16 cellular contexts compared by ENCODE assay signal in genomic region chr12:121364657-121365265, GRCh38. TPM values are rescaled to one million over a fixed set of nuclear protein-coding genes. Genes with fewer than 3 reads are reported as not detected.
DNase-seq lines count a peak whose midpoint lies in the region; ATAC-seq and TF ChIP-seq lines count a peak whose summit lies in the region.
"Had no signal": no experiment of that assay in that cellular context is flagged by ENCODE, and none has a peak within 500 bp of the region (broad histone marks: within the 10 kb centered on the region; RNA-seq: fewer than 3 reads in every experiment).

No MANE protein-coding gene starts in this region.

- WGBS in mammary epithelial cell (ENCODE audit: low coverage, missing lambda C conversion rate): 25% methylated on average over 5 of the region's 6 CpGs

- H3K27ac Mint-ChIP-seq in CD8-positive, alpha-beta T cell: no peak overlapping the region
- H3K27ac Mint-ChIP-seq: activated CD4-positive, alpha-beta memory T cell treated with anti-CD3 and anti-CD28 coated beads, Interleukin-2, amount 10 ng/mL, durations not matched to agents 7 days and 5 days; activated T-helper 17 cell treated with anti-CD3 and anti-CD28 coated beads, Interleukin-2, amount 50 U/mL, for 72 hours had no signal

- no peak for TF ChIP-seq POLR2A in NB4 (IDR thresholded peaks at IDR 0.05; ENCODE audit: extremely low read depth, insufficient read length)

- H3K9me3 Mint-ChIP-seq in CD8-positive, alpha-beta T cell: no peaks in the 10 kb centered on the region
- H3K9me3 Mint-ChIP-seq: activated CD4-positive, alpha-beta memory T cell treated with anti-CD3 and anti-CD28 coated beads, Interleukin-2, amount 10 ng/mL, durations not matched to agents 7 days and 5 days; activated T-helper 17 cell treated with anti-CD3 and anti-CD28 coated beads, Interleukin-2, amount 50 U/mL, for 72 hours; naive B cell had no signal

- TF ChIP-seq CTCF in NB4 (IDR thresholded peaks at IDR 0.05; ENCODE audit: low read depth, low read length) (no peak), mammary epithelial cell (conservative IDR thresholded peaks at IDR 0.05 in 1 of 2, IDR thresholded peaks at IDR 0.05 in 1 of 2; ENCODE audit: extremely low read depth in 1 of 2, insufficient read depth in 1 of 2, low read depth in 1 of 2, low read length in 2 of 2) (no peak), osteoblast (IDR thresholded peaks at IDR 0.05; ENCODE audit: extremely low read depth, low read depth, low read length) (no peak)
- no peak for TF ChIP-seq CTCF in CD8-positive, alpha-beta T cell (IDR thresholded peaks at IDR 0.05)

- in situ Hi-C loops in mammary epithelial cell (cut with MboI; ENCODE audit: low sequenced_read_pairs in 2 of 2): no loop called here

- POLR2A ChIA-PET in CD8-positive, alpha-beta T cell (lab: Charles Lee): no interaction called here

- no peak overlapping the region for H3K4me3 Mint-ChIP-seq in CD8-positive, alpha-beta T cell
- H3K4me3 Mint-ChIP-seq: activated CD4-positive, alpha-beta memory T cell treated with anti-CD3 and anti-CD28 coated beads, Interleukin-2, amount 10 ng/mL, durations not matched to agents 7 days and 5 days; activated T-helper 17 cell treated with anti-CD3 and anti-CD28 coated beads, Interleukin-2, amount 50 U/mL, for 72 hours had no signal

- H3K79me2 ChIP-seq in mammary epithelial cell (ENCODE audit: insufficient read depth, low read length) (no peaks in the 10 kb centered on the region), osteoblast (ENCODE audit: insufficient read depth, low read length) (no peaks in the 10 kb centered on the region)

- no peaks in the 10 kb centered on the region for H3K4me1 Mint-ChIP-seq in CD8-positive, alpha-beta T cell (ENCODE audit: low read depth)

- H3K36me3 Mint-ChIP-seq in CD8-positive, alpha-beta T cell: no peaks in the 10 kb centered on the region
- H3K36me3 Mint-ChIP-seq: naive B cell had no signal

- H3K27ac ChIP-seq in mammary epithelial cell (ENCODE audit: insufficient read depth, low read depth, low read length) (peak overlapping the region; percentile 14), osteoblast (ENCODE audit: low read depth, low read length) (peak overlapping the region; percentile 70)
- H3K27ac ChIP-seq in CD8-positive, alpha-beta T cell (ENCODE audit: low read depth, low read length): no peak overlapping the region
- H3K27ac ChIP-seq: prostate gland, stomach had no signal

- no peaks in the 10 kb centered on the region for H4K20me1 ChIP-seq in mammary epithelial cell (ENCODE audit: insufficient read depth, low read length)
- H4K20me1 ChIP-seq in osteoblast (ENCODE audit: insufficient read depth, low read length): no peaks in the 10 kb centered on the region

- H3K4me1 ChIP-seq in mammary epithelial cell (ENCODE audit: insufficient read depth, low read length) (peaks cover 13% of the 10 kb centered on the region), osteoblast (ENCODE audit: insufficient read depth, low read length) (peaks cover 20% of the 10 kb centered on the region)
- H3K4me1 ChIP-seq in CD8-positive, alpha-beta T cell (ENCODE audit: insufficient read depth, low read length): no peaks in the 10 kb centered on the region
- H3K4me1 ChIP-seq: prostate gland, stomach had no signal

- no peaks in the 10 kb centered on the region for H3K9me3 ChIP-seq in mammary epithelial cell (replicated peaks; ENCODE audit: insufficient read depth, low read length)
- no peaks in the 10 kb centered on the region for H3K9me3 ChIP-seq in osteoblast (ENCODE audit: low read depth, low read length)
- H3K9me3 ChIP-seq in CD8-positive, alpha-beta T cell (ENCODE audit: low read length): no peaks in the 10 kb centered on the region
- H3K9me3 ChIP-seq: prostate gland, stomach had no signal

- H3K27me3 ChIP-seq in mammary epithelial cell (ENCODE audit: insufficient read depth, low read length) (no peaks in the 10 kb centered on the region), osteoblast (ENCODE audit: insufficient read depth, low read length) (no peaks in the 10 kb centered on the region)
- no peaks in the 10 kb centered on the region for H3K27me3 ChIP-seq in CD8-positive, alpha-beta T cell (ENCODE audit: insufficient read depth, low read length)
- H3K27me3 ChIP-seq: stomach had no signal

- dilution Hi-C loops in mammary epithelial cell (cut with HindIII; ENCODE audit: low sequenced_read_pairs): loop anchor here (5.0 kb wide), 2 partner anchors 47 to 53 kb away; no protein-coding TSS in a partner anchor

- H2AFZ ChIP-seq in mammary epithelial cell (ENCODE audit: low read depth, low read length) (peak overlapping the region; percentile 80), osteoblast (ENCODE audit: low read length) (peak overlapping the region; percentile 86)

- CTCF ChIA-PET in mammary epithelial cell (lab: Charles Lee; ENCODE audit: low non-redundant PET): no interaction called here
- CTCF ChIA-PET in CD8-positive, alpha-beta T cell (lab: Charles Lee): interaction anchor here (1.0 kb wide), 1 partner anchor 429 kb away, joined by 3 read pairs; the partner anchor contains the start of gene RHOF

- H3K36me3 ChIP-seq in mammary epithelial cell (ENCODE audit: insufficient read depth, low read length) (no peaks in the 10 kb centered on the region), osteoblast (ENCODE audit: insufficient read depth, low read length) (no peaks in the 10 kb centered on the region)
- H3K36me3 ChIP-seq in CD8-positive, alpha-beta T cell (ENCODE audit: insufficient read depth, low read length): no peaks in the 10 kb centered on the region
- H3K36me3 ChIP-seq: prostate gland, stomach had no signal

- no TSS peak for BruUV-seq in mammary epithelial cell (replicated peaks; lab: Mats Ljungman, UMichigan)

- intact Hi-C loops in mammary epithelial cell (cut with micrococcal nuclease): no loop called here
- intact Hi-C loops in CD8-positive, alpha-beta T cell (cut with DNase I, micrococcal nuclease): no loop called here

- no peak overlapping the region for H3K9ac ChIP-seq in mammary epithelial cell (ENCODE audit: insufficient read depth, low read length)

- H3K4me3 ChIP-seq in NB4 (ENCODE audit: low read depth, low read length) (no peak overlapping the region), mammary epithelial cell (replicated peaks in 1 of 3; ENCODE audit: insufficient read depth in 1 of 3, low read depth in 2 of 3, low read length in 3 of 3) (no peak overlapping the region), osteoblast (ENCODE audit: insufficient read depth, low read length) (peak overlapping the region; percentile 14)
- H3K4me3 ChIP-seq in CD8-positive, alpha-beta T cell (ENCODE audit: low read depth, low read length): no peak overlapping the region
- H3K4me3 ChIP-seq: prostate gland, stomach had no signal

- peak; percentile 54 for DNase-seq in ELR (ENCODE audit: low read depth)
- peak; percentile 53 for DNase-seq in NB4 (ENCODE audit: low read depth)
- DNase-seq in mammary epithelial cell: peak; percentile 78
- DNase-seq in osteoblast (ENCODE audit: insufficient read length, low spot score, missing footprints): peak; percentile 76
- DNase-seq in CD8-positive, alpha-beta T cell: no peak
- DNase-seq in GM03348 (ENCODE audit: low spot score): no peak
- DNase-seq: activated CD4-positive, alpha-beta memory T cell treated with anti-CD3 and anti-CD28 coated beads, Interleukin-2, amount 10 ng/mL, durations not matched to agents 7 days and 5 days; cortex of kidney; naive B cell; Right ventricle myocardium superior; stimulated activated CD4-positive, alpha-beta T cell treated with anti-CD3 and anti-CD28 coated beads, Interleukin-12 subunit alpha, Interleukin-12 subunit beta, amount 100 ng/mL, for 4 hours; stomach had no signal

- H3K27me3 Mint-ChIP-seq in CD8-positive, alpha-beta T cell (ENCODE audit: low read depth): peaks cover 15% of the 10 kb centered on the region

- H3K4me2 ChIP-seq in mammary epithelial cell (ENCODE audit: insufficient read depth, low read depth, low read length) (peak overlapping the region; percentile 63), osteoblast (ENCODE audit: insufficient read depth, low read length) (peak overlapping the region; percentile 75)

- ATAC-seq in CD8-positive, alpha-beta T cell: no peak
- ATAC-seq in GM18867 (IDR thresholded peaks at IDR 0.05; ENCODE audit: unreplicated experiment): no peak
- ATAC-seq: activated T-helper 17 cell treated with anti-CD3 and anti-CD28 coated beads, Interleukin-2, amount 50 U/mL, for 72 hours; left lobe of liver had no signal

RNA-seq across cellular contexts. Expression of gene ANAPC5, which starts 12.6 kb away (rescaled TPM):
- total RNA-seq in mammary epithelial cell (100 to 1,000 TPM in 1 of 2 donors, 10 to 100 TPM in 1; 85.1 to 118 TPM), osteoblast (168 and 195 TPM in 2 replicates)
- 121 TPM for polyA plus RNA-seq in mammary epithelial cell
- 136 TPM for polyA minus RNA-seq in mammary epithelial cell
- 100 to 1,000 TPM in 1 of 2 experiments, 10 to 100 TPM in 1; 96.5 to 106 TPM for total RNA-seq in CD8-positive, alpha-beta T cell

RNA-seq across cellular contexts. Expression of gene RNF34, which starts 35.2 kb away (rescaled TPM):
- total RNA-seq in mammary epithelial cell (10 to 100 TPM; 49.5 to 56.8 TPM), osteoblast (41.6 and 46.6 TPM in 2 replicates)
- polyA plus RNA-seq in mammary epithelial cell: 34.9 TPM
- 165 TPM for polyA minus RNA-seq in mammary epithelial cell
- total RNA-seq in CD8-positive, alpha-beta T cell: 10 to 100 TPM; 46.8 to 51.3 TPM

Comparison
In these comparisons a context has a peak if more than half of its experiments do, and no peak if none do; other contexts are left out.
1. DNase-seq: peak in ELR (single experiment), NB4 (single experiment), mammary epithelial cell (single experiment) and osteoblast (single experiment); none in CD8-positive, alpha-beta T cell (0 of 7) and GM03348 (single experiment).